Comparison of ENCODE assay signal across 8 cellular contexts in genomic region chr21:25735221-25735894, GRCh38. TPM values are rescaled to one million over a fixed set of nuclear protein-coding genes. Genes with fewer than 3 reads are reported as not detected.
DNase-seq lines count a peak whose midpoint lies in the region; ATAC-seq, FAIRE-seq and TF ChIP-seq lines count a peak whose summit lies in the region.

No MANE protein-coding gene starts in this region.

- DNase-seq in D721Med (ENCODE audit: insufficient read length, low spot score): peak; percentile 29
- DNase-seq in HuH-7 (ENCODE audit: low spot score): peak; percentile 43
- DNase-seq in OCI-M1 (lab: John Stamatoyannopoulos, UW): peak; percentile 96
- DNase-seq in activated T-cell treated with anti-CD3 and anti-CD28 coated beads, Interleukin-2, amount 50 U/mL, for 72 hours: peak; percentile 86 to 91
- DNase-seq in esophagus squamous epithelium (lab: John Stamatoyannopoulos, UW): peak; percentile 72
- peak; percentile 92 for DNase-seq in myocyte (ENCODE audit: low read depth)
- DNase-seq in stimulated activated CD8-positive, alpha-beta memory T cell treated with anti-CD3 and anti-CD28 coated beads, Interleukin-7, amount 100 ng/mL, for 4 hours (ENCODE audit: low read depth in 2 of 2): peak; percentile 83 to 86

- peaks cover 65% of the 10 kb centered on the region for H3K4me1 Mint-ChIP-seq in activated T-cell treated with anti-CD3 and anti-CD28 coated beads, Interleukin-2, amount 50 U/mL, for 72 hours (ENCODE audit: low read depth)

- H3K27me3 ChIP-seq in esophagus squamous epithelium: no peaks in the 10 kb centered on the region

- peak overlapping the region; percentile 97 for H3K4me3 Mint-ChIP-seq in activated T-cell treated with anti-CD3 and anti-CD28 coated beads, Interleukin-2, amount 50 U/mL, for 72 hours

- H3K27me3 Mint-ChIP-seq in activated T-cell treated with anti-CD3 and anti-CD28 coated beads, Interleukin-2, amount 50 U/mL, for 72 hours (ENCODE audit: low read depth): no peaks in the 10 kb centered on the region

- H3K4me1 ChIP-seq in esophagus squamous epithelium: peaks cover 9 to 58% (median 40%) of the 10 kb centered on the region in 3 donors

- peak overlapping the region; percentile 91 to 98 (median 96) for H3K4me3 ChIP-seq in esophagus squamous epithelium

- intact Hi-C loops in esophagus squamous epithelium (cut with DNase I): no loop called here

- TF ChIP-seq POLR2A in esophagus squamous epithelium (IDR thresholded peaks at IDR 0.05): peak in 2 of 4 donors; percentile 32 to 42

- no peaks in the 10 kb centered on the region for H3K9me3 Mint-ChIP-seq in activated T-cell treated with anti-CD3 and anti-CD28 coated beads, Interleukin-2, amount 50 U/mL, for 72 hours

- peak overlapping the region; percentile 100 for H3K27ac Mint-ChIP-seq in activated T-cell treated with anti-CD3 and anti-CD28 coated beads, Interleukin-2, amount 50 U/mL, for 72 hours

- H3K27ac ChIP-seq in esophagus squamous epithelium: peak overlapping the region; percentile 99

- peaks cover 7 to 10% of the 10 kb centered on the region in 2 donors for H3K36me3 Mint-ChIP-seq in activated T-cell treated with anti-CD3 and anti-CD28 coated beads, Interleukin-2, amount 50 U/mL, for 72 hours (ENCODE audit: insufficient read depth in 2 of 2)

- no peak for FAIRE-seq in D721Med (lab: Jason Lieb, UNC)

- TF ChIP-seq CTCF in D721Med (IDR thresholded peaks at IDR 0.05; ENCODE audit: insufficient read depth, missing control alignments) (no peak), esophagus squamous epithelium (IDR thresholded peaks at IDR 0.05) (peak in 1 of 6 experiments; percentile 10)

- 0% methylated on average over 2 to 8 of the region's 68 CpGs for WGBS in esophagus squamous epithelium, 2 donors

- ATAC-seq in GM21526 (IDR thresholded peaks at IDR 0.05; ENCODE audit: low FRiP score, unreplicated experiment): peak; percentile 58
- ATAC-seq in activated T-cell treated with anti-CD3 and anti-CD28 coated beads, Interleukin-2, amount 50 U/mL, for 72 hours (replicated peaks in 1 of 2): peak; percentile 74 to 76

- H3K9me3 ChIP-seq in esophagus squamous epithelium: no peaks in the 10 kb centered on the region

- H3K36me3 ChIP-seq in esophagus squamous epithelium: peaks cover 0 to 23% (median 0%) of the 10 kb centered on the region in 3 donors

RNA-seq across cellular contexts. Expression of gene GABPA, which starts 0.6 kb away (rescaled TPM):
- total RNA-seq in activated T-cell treated with anti-CD3 and anti-CD28 coated beads, Interleukin-2, amount 50 U/mL, for 72 hours: 10 to 100 TPM; 27.3 to 29.7 TPM
- total RNA-seq in esophagus squamous epithelium (10 to 100 TPM; 11.1 to 18.1 (median 15.9) TPM), myocyte (28.7 and 32.6 TPM in 2 replicates)
- polyA plus RNA-seq in myocyte (2012): 8.4 TPM

RNA-seq across cellular contexts. Expression of gene ATP5PF, which starts 0.7 kb away (rescaled TPM):
- total RNA-seq in activated T-cell treated with anti-CD3 and anti-CD28 coated beads, Interleukin-2, amount 50 U/mL, for 72 hours: 10 to 100 TPM; 90.0 to 92.1 TPM
- total RNA-seq in esophagus squamous epithelium: 100 to 1,000 TPM; 123 to 192 (median 129) TPM
- 163 and 184 TPM in 2 replicates for total RNA-seq in myocyte
- polyA plus RNA-seq in myocyte (2012): 243 TPM

Comparison
In these comparisons a context has a peak if more than half of its experiments do, and no peak if none do; other contexts are left out.
1. Peak in every context shown above with its lines: DNase-seq, ATAC-seq, H3K4me3 ChIP-seq and H3K27ac ChIP-seq.
2. DNase-seq: peak in every context shown above with its lines; median percentile 96 in OCI-M1; 92 in myocyte; 88 in activated T-cell treated with anti-CD3 and anti-CD28 coated beads, Interleukin-2, amount 50 U/mL, for 72 hours; 84 in stimulated activated CD8-positive, alpha-beta memory T cell treated with anti-CD3 and anti-CD28 coated beads, Interleukin-7, amount 100 ng/mL, for 4 hours; 72 in esophagus squamous epithelium; 43 in HuH-7; 29 in D721Med.